In genomic region chr12:52082988-52083637, GRCh38 we compare ENCODE assay signal across 1 cellular context.
A peak's percentile ranks its signal among the peaks of the same experiment; 100 is the strongest.
TF ChIP-seq lines count a peak whose summit lies in the region.

No MANE protein-coding gene starts in this region.

TF ChIP-seq in HepG2, 621 proteins besides CTCF, POLR2A, EP300 and RAD21 (continued from another document and continues in another):
- TF ChIP-seq ZBTB49 (CRISPR knock-in tag; IDR thresholded peaks at IDR 0.05; ENCODE audit: borderline replicate concordance) (no peak), CENPX (CRISPR knock-in tag; IDR thresholded peaks at IDR 0.05) (no peak), ZNF124 (CRISPR knock-in tag; IDR thresholded peaks at IDR 0.05) (no peak), ZNF589 (CRISPR knock-in tag; conservative IDR thresholded peaks at IDR 0.05) (no peak), PBX3 (CRISPR knock-in tag; IDR thresholded peaks at IDR 0.05; ENCODE audit: borderline replicate concordance) (no peak), PRMT3 (CRISPR knock-in tag; IDR thresholded peaks at IDR 0.05; ENCODE audit: borderline replicate concordance, low read depth) (no peak), ZNF598 (CRISPR knock-in tag; IDR thresholded peaks at IDR 0.05; ENCODE audit: borderline replicate concordance) (no peak), TARDBP (CRISPR knock-in tag; IDR thresholded peaks at IDR 0.05) (no peak), ZNF577 (CRISPR knock-in tag; IDR thresholded peaks at IDR 0.05; ENCODE audit: borderline replicate concordance, low read depth) (no peak), U2AF1 (optimal IDR thresholded peaks at IDR 0.05; ENCODE audit: low read depth, low read length) (no peak), DRAP1 (CRISPR knock-in tag; IDR thresholded peaks at IDR 0.05) (no peak), PHF20 (CRISPR knock-in tag; IDR thresholded peaks at IDR 0.05) (no peak), CEBPG (CRISPR knock-in tag; IDR thresholded peaks at IDR 0.05) (peak; percentile 61), CREM (IDR thresholded peaks at IDR 0.05) (no peak), CREM (CRISPR knock-in tag; IDR thresholded peaks at IDR 0.05) (no peak), ZNF446 (CRISPR knock-in tag; IDR thresholded peaks at IDR 0.05) (no peak), NBN (conservative IDR thresholded peaks at IDR 0.05) (no peak), ZNF414 (CRISPR knock-in tag; IDR thresholded peaks at IDR 0.05) (no peak), ZNF382 (CRISPR knock-in tag; IDR thresholded peaks at IDR 0.05; ENCODE audit: borderline replicate concordance) (no peak), KDM5B (CRISPR knock-in tag; IDR thresholded peaks at IDR 0.05; ENCODE audit: borderline replicate concordance) (peak; percentile 59; the same call in 1 of the 2 replicates), SRSF4 (IDR thresholded peaks at IDR 0.05; ENCODE audit: low read depth, low read length, poor library complexity, severe bottlenecking) (no peak), MXD1 (CRISPR knock-in tag; IDR thresholded peaks at IDR 0.05) (no peak), ZBED4 (CRISPR knock-in tag; IDR thresholded peaks at IDR 0.05; ENCODE audit: borderline replicate concordance) (no peak), SKI (IDR thresholded peaks at IDR 0.05; ENCODE audit: partially characterized antibody) (no peak), ZBTB34 (CRISPR knock-in tag; IDR thresholded peaks at IDR 0.05) (no peak), DMAP1 (CRISPR knock-in tag; IDR thresholded peaks at IDR 0.05) (no peak), ZNF670 (CRISPR knock-in tag; IDR thresholded peaks at IDR 0.05; ENCODE audit: borderline replicate concordance) (no peak), ATF7 (IDR thresholded peaks at IDR 0.05) (no peak), ATF7 (CRISPR knock-in tag; IDR thresholded peaks at IDR 0.05) (no peak), ZNF136 (CRISPR knock-in tag; IDR thresholded peaks at IDR 0.05; ENCODE audit: low read depth) (no peak), THRA (CRISPR knock-in tag; IDR thresholded peaks at IDR 0.05; ENCODE audit: borderline replicate concordance) (no peak), AGO1 (IDR thresholded peaks at IDR 0.05; ENCODE audit: low read depth, low read length, poor library complexity, severe bottlenecking) (no peak), ZNF44 (CRISPR knock-in tag; IDR thresholded peaks at IDR 0.05) (no peak), ZNF234 (CRISPR knock-in tag; conservative IDR thresholded peaks at IDR 0.05) (no peak), REXO4 (CRISPR knock-in tag; IDR thresholded peaks at IDR 0.05; ENCODE audit: borderline replicate concordance) (no peak), TERF1 (CRISPR knock-in tag; IDR thresholded peaks at IDR 0.05) (no peak), ZHX1 (CRISPR knock-in tag; IDR thresholded peaks at IDR 0.05; ENCODE audit: low read depth) (no peak), HOXA3 (CRISPR knock-in tag; IDR thresholded peaks at IDR 0.05) (no peak), RXRA (CRISPR knock-in tag; IDR thresholded peaks at IDR 0.05) (no peak; the same call in 1 of the 2 replicates), HDAC2 (CRISPR knock-in tag; IDR thresholded peaks at IDR 0.05) (no peak), ZNF614 (CRISPR knock-in tag; IDR thresholded peaks at IDR 0.05; ENCODE audit: borderline replicate concordance) (no peak), MLLT10 (CRISPR knock-in tag; IDR thresholded peaks at IDR 0.05) (no peak), TAF15 (IDR thresholded peaks at IDR 0.05; ENCODE audit: low read depth, low read length, poor library complexity, severe bottlenecking) (no peak), TRAFD1 (CRISPR knock-in tag; IDR thresholded peaks at IDR 0.05; ENCODE audit: borderline replicate concordance) (no peak), ZFP37 (CRISPR knock-in tag; IDR thresholded peaks at IDR 0.05; ENCODE audit: borderline replicate concordance) (no peak), ZNF264 (CRISPR knock-in tag; IDR thresholded peaks at IDR 0.05) (peak; percentile 49; the same call in 1 of the 2 replicates), ZNF326 (CRISPR knock-in tag; IDR thresholded peaks at IDR 0.05; ENCODE audit: borderline replicate concordance) (no peak), CCDC6 (CRISPR knock-in tag; IDR thresholded peaks at IDR 0.05) (peak; percentile 34; the same call in 1 of the 2 replicates), SALL2 (CRISPR knock-in tag; IDR thresholded peaks at IDR 0.05) (no peak), ZNF546 (CRISPR knock-in tag; conservative IDR thresholded peaks at IDR 0.05) (no peak), ZBTB38 (CRISPR knock-in tag; IDR thresholded peaks at IDR 0.05) (no peak)
